16 cellular contexts compared by ENCODE assay signal in genomic region chr18:14721569-14721968, GRCh38. TPM values are rescaled to one million over a fixed set of nuclear protein-coding genes. Genes with fewer than 3 reads are reported as not detected.
"Had no signal": no experiment of that assay in that cellular context is flagged by ENCODE, and none has a peak within 500 bp of the region (broad histone marks: within the 10 kb centered on the region; RNA-seq: fewer than 3 reads in every experiment).

No MANE protein-coding gene starts in this region.

RNA-seq across cellular contexts. Expression of gene ANKRD30B, which starts 26.4 kb away (rescaled TPM):
- total RNA-seq: activated naive CD4-positive, alpha-beta T cell treated with anti-CD3 and anti-CD28 coated beads for 36 hours; activated naive CD4-positive, alpha-beta T cell treated with anti-CD3 and anti-CD28 coated beads, Interleukin-2, amount 50 U/mL, for 72 hours; activated naive CD8-positive, alpha-beta T cell treated with anti-CD3 and anti-CD28 coated beads for 36 hours; activated naive CD8-positive, alpha-beta T cell treated with anti-CD3 and anti-CD28 coated beads, Interleukin-2, amount 10 ng/mL, durations not matched to agents 7 days and 5 days; activated T-cell treated with anti-CD3 and anti-CD28 coated beads, Interleukin-2, amount 50 U/mL, for 4 hours; activated T-cell treated with anti-CD3 and anti-CD28 coated beads, Interleukin-2, amount 50 U/mL, for 72 hours; activated T-helper 1 cell treated with anti-CD3 and anti-CD28 coated beads, Interleukin-12 subunit alpha, Interleukin-12 subunit beta, Interleukin-2, Interleukin-4 antibody, amounts not matched to agents 30 ng/mL and 10 ng/mL and 1 ng/mL, durations not matched to agents 14 hours and 24 hours and 36 hours; activated T-helper 17 cell treated with anti-CD3 and anti-CD28 coated beads, Interleukin-2, amount 50 U/mL, for 72 hours; activated T-helper 2 cell treated with anti-CD3 and anti-CD28 coated beads, Interferon-gamma antibody, Interleukin-2, Interleukin-4, amounts not matched to agents 10 μg/mL and 5 μg/mL and 100 μg/mL, durations not matched to agents 14 hours and 24 hours and 36 hours; aorta; ascending aorta; astrocyte; bronchial epithelial cell; cardiac muscle cell; cardiac septum; chondrocyte had no signal
- polyA plus RNA-seq: aorta, cardiac muscle cell had no signal
